8 cellular contexts compared by ENCODE assay signal in the genomic region with DNA sequence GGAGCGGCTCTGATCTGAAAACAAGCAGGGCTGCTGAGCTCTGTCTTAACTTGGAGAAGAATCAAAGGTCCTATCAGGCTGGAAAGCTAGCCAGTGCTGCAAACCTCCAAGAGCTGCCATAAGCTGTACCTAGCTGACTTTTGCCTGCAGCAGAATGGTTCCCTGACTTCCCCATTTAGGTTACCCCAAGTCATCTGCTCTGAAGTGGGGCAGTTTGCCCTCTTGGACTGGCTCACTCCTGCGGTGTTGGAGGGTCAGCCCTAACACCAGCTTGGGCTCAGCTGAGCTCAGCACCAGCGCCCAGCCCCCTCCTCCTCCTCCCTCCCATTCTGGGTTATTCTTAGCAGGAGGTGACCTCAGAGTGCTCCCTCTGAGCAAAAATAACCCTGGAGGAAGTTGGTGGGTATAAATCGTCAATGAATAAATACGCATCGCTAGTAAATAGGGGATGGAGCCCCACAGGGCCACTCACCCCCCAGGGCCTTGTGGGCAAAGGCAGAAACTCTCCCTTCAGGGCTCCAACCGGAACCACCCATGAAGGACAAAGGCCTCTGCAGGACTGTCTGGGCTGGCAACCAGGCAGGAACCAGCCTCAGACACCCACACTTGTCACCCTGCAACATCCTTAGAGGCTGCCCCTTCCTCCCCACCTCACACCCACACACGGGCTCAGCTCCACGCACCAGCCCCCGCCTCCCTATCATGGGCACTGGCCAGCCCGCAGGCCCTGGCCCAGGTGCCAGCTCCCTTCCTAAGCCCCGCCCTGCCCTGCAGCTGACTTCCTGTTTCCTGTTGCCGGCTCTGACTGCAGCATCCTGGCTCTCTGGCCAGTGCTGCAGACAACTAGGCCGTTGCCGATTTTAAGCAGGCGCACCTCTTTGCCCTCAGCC. TPM values are rescaled to one million over a fixed set of nuclear protein-coding genes. Genes with fewer than 3 reads are reported as not detected.
DNase-seq lines count a peak whose midpoint lies in the region; ATAC-seq and TF ChIP-seq lines count a peak whose summit lies in the region.

No MANE protein-coding gene starts in this region.

- H3K4me1 Mint-ChIP-seq in activated CD8-positive, alpha-beta memory T cell treated with anti-CD3 and anti-CD28 coated beads, Interleukin-2, amount 10 ng/mL, durations not matched to agents 7 days and 5 days = peaks cover 57% of the 10 kb centered on the region
- peaks cover 37% of the 10 kb centered on the region for H3K4me1 Mint-ChIP-seq in nephron progenitor cell

- H3K4me3 Mint-ChIP-seq in activated CD8-positive, alpha-beta memory T cell treated with anti-CD3 and anti-CD28 coated beads, Interleukin-2, amount 10 ng/mL, durations not matched to agents 7 days and 5 days = peak overlapping the region; percentile 66
- H3K4me3 Mint-ChIP-seq in nephron progenitor cell = no peak overlapping the region

- peak; percentile 44 for ATAC-seq in GM18508 (IDR thresholded peaks at IDR 0.05; ENCODE audit: insufficient read depth, unreplicated experiment)
- peak; percentile 85 for ATAC-seq in HG02642 (IDR thresholded peaks at IDR 0.05; ENCODE audit: poor library complexity, unreplicated experiment)
- ATAC-seq in activated CD8-positive, alpha-beta memory T cell treated with anti-CD3 and anti-CD28 coated beads, Interleukin-2, amount 10 ng/mL, durations not matched to agents 7 days and 5 days = peak; percentile 97

- H3K4me1 ChIP-seq in testis = peaks cover 32% of the 10 kb centered on the region

- intact Hi-C loops in testis (cut with DNase I; ENCODE audit: low total_unique reads) = no loop called here

- H3K9me3 ChIP-seq in testis = no peaks in the 10 kb centered on the region

- 33% methylated on average over 16 of the region's 16 CpGs for WGBS in testis, 2 donors

- CTCF ChIA-PET in activated CD8-positive, alpha-beta memory T cell treated with anti-CD3 and anti-CD28 coated beads, Interleukin-2, amount 10 ng/mL, durations not matched to agents 7 days and 5 days (lab: Charles Lee) = interaction anchor here (1.0 to 8.0 kb wide), 11 partner anchors 9 to 263 kb away, joined by 3 to 65 read pairs (median 4); no protein-coding TSS in a partner anchor

- H3K27ac ChIP-seq in testis = peak overlapping the region; percentile 74 to 83

- H3K36me3 Mint-ChIP-seq in activated CD8-positive, alpha-beta memory T cell treated with anti-CD3 and anti-CD28 coated beads, Interleukin-2, amount 10 ng/mL, durations not matched to agents 7 days and 5 days = peaks cover 9% of the 10 kb centered on the region
- H3K36me3 Mint-ChIP-seq in nephron progenitor cell (ENCODE audit: low read depth) = no peaks in the 10 kb centered on the region

- H3K9me3 Mint-ChIP-seq in activated CD8-positive, alpha-beta memory T cell treated with anti-CD3 and anti-CD28 coated beads, Interleukin-2, amount 10 ng/mL, durations not matched to agents 7 days and 5 days (ENCODE audit: low read depth) = no peaks in the 10 kb centered on the region
- no peaks in the 10 kb centered on the region for H3K9me3 Mint-ChIP-seq in nephron progenitor cell

- no peaks in the 10 kb centered on the region for H3K36me3 ChIP-seq in testis (ENCODE audit: low read depth, missing control alignments)

- H3K27ac Mint-ChIP-seq in activated CD8-positive, alpha-beta memory T cell treated with anti-CD3 and anti-CD28 coated beads, Interleukin-2, amount 10 ng/mL, durations not matched to agents 7 days and 5 days = peak overlapping the region; percentile 93
- H3K27ac Mint-ChIP-seq in nephron progenitor cell = peak overlapping the region; percentile 24

- no peaks in the 10 kb centered on the region for H3K27me3 ChIP-seq in testis

- H3K27me3 Mint-ChIP-seq in activated CD8-positive, alpha-beta memory T cell treated with anti-CD3 and anti-CD28 coated beads, Interleukin-2, amount 10 ng/mL, durations not matched to agents 7 days and 5 days = no peaks in the 10 kb centered on the region
- H3K27me3 Mint-ChIP-seq in nephron progenitor cell (ENCODE audit: low read depth, poor library complexity) = peaks cover 2% of the 10 kb centered on the region

- no peak overlapping the region for H3K4me3 ChIP-seq in testis

- no peak for TF ChIP-seq POLR2A in testis (IDR thresholded peaks at IDR 0.05)

- peak; percentile 79 for DNase-seq in NCI-H2196 treated with DMSO at 0.1 percent for 48 hours (lab: John Stamatoyannopoulos, UW; ENCODE audit: unreplicated experiment)
- DNase-seq in activated CD8-positive, alpha-beta memory T cell treated with anti-CD3 and anti-CD28 coated beads, Interleukin-2, amount 10 ng/mL, durations not matched to agents 7 days and 5 days = peak; percentile 94
- peak; percentile 63 for DNase-seq in epidermal melanocyte (ENCODE audit: insufficient read length, low spot score)
- DNase-seq in nephron progenitor cell = no peak
- peak; percentile 84 for DNase-seq in testis
- no peak for DNase-seq in NCI-H446 (lab: John Stamatoyannopoulos, UW)

- TF ChIP-seq CTCF in nephron progenitor cell (IDR thresholded peaks at IDR 0.05) (no peak), testis (IDR thresholded peaks at IDR 0.05) (no peak)

RNA-seq across cellular contexts. Expression of gene DNMT3A, which starts 46.9 kb away (rescaled TPM):
- 10 to 100 TPM; 59.9 to 70.1 TPM for total RNA-seq in activated CD8-positive, alpha-beta memory T cell treated with anti-CD3 and anti-CD28 coated beads, Interleukin-2, amount 10 ng/mL, durations not matched to agents 7 days and 5 days
- total RNA-seq in testis = 10 to 100 TPM; 36.3 TPM
- 15.5 TPM for polyA plus RNA-seq in testis (ENCODE audit: insufficient read depth, low read depth, low replicate concordance)

Comparison
In these comparisons a context has a peak if more than half of its experiments do, and no peak if none do; other contexts are left out.
1. ATAC-seq: peak in every context shown above with its lines; median percentile 97 in activated CD8-positive, alpha-beta memory T cell treated with anti-CD3 and anti-CD28 coated beads, Interleukin-2, amount 10 ng/mL, durations not matched to agents 7 days and 5 days; 85 in HG02642; 44 in GM18508.
2. DNase-seq: peak in NCI-H2196 treated with DMSO at 0.1 percent for 48 hours (single experiment), activated CD8-positive, alpha-beta memory T cell treated with anti-CD3 and anti-CD28 coated beads, Interleukin-2, amount 10 ng/mL, durations not matched to agents 7 days and 5 days (single experiment), epidermal melanocyte (single experiment) and testis (single experiment); none in nephron progenitor cell (single experiment) and NCI-H446 (0 of 2).